ENCODE assay signal across 8 cellular contexts in the genomic region with DNA sequence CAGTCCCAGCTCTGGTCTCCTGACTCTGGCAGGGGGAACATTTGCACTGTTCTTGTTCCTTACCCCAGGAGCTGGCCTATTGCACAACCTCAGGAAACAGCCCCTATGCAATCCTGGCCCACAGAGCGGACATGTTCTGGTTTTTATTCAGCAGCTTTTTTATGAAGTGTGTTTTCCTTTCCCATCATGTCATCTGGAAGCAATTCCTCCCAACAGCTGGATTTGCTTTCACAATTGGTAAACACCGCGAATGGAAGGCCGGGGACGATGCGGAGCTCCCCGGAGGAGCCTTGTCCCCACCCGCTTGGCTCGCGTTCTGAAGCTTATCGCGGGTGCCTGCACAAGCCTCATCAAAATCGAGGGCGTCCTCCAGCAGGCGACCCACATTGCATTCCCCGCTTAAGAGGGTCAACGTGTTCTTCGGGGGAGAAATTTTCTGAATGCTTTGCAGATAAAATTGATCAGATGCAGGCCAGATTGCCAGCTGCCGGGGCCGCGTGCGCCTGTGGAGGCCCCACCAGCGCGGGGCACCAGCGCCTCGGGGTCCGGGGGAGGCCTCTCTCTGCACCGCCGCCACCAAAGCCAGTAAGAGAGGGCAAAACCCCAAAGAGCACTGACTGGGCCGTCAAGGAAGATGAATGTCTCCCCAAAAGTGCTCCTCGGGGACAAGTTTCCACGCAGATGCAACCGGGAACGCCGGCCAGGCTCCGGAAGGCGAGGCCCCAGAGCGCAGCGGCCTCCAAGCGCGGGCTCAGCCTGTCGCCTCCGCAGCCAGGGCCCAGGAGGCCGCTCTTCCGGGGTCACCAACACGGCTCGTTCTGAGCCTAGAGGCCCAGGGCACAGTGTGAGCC.
DNase-seq lines count a peak whose midpoint lies in the region; ATAC-seq and TF ChIP-seq lines count a peak whose summit lies in the region.

No MANE protein-coding gene starts in this region.

- no peak for TF ChIP-seq CTCF in breast epithelium (IDR thresholded peaks at IDR 0.05)
- no peak for TF ChIP-seq CTCF in mammary epithelial cell (conservative IDR thresholded peaks at IDR 0.05 in 1 of 2, IDR thresholded peaks at IDR 0.05 in 1 of 2; ENCODE audit: extremely low read depth in 1 of 2, insufficient read depth in 1 of 2, low read depth in 1 of 2, low read length in 2 of 2)

- H3K36me3 ChIP-seq in breast epithelium (no peaks in the 10 kb centered on the region), mammary epithelial cell (ENCODE audit: insufficient read depth, low read length) (no peaks in the 10 kb centered on the region), ectodermal cell (ENCODE audit: control insufficient read depth, insufficient read depth, low read length) (no peaks in the 10 kb centered on the region), mucosa of stomach (ENCODE audit: control insufficient read depth, insufficient read depth, low read length) (no peaks in the 10 kb centered on the region), aorta (ENCODE audit: control insufficient read depth in 1 of 2, insufficient read depth in 2 of 2, low read length in 1 of 2) (no peaks in the 10 kb centered on the region)

- in situ Hi-C loops in mammary epithelial cell (cut with MboI; ENCODE audit: low sequenced_read_pairs in 2 of 2), result loop anchor here in 1 of 2 donors (10.0 to 25.0 kb wide), 3 partner anchors 51 to 463 kb away; no protein-coding TSS in a partner anchor

- CTCF ChIA-PET in mammary epithelial cell (lab: Charles Lee; ENCODE audit: low non-redundant PET), result no interaction called here

- ATAC-seq in aorta (ENCODE audit: low FRiP score) (peak; percentile 92), GM19328 (IDR thresholded peaks at IDR 0.05; ENCODE audit: unreplicated experiment) (no peak)

- WGBS in mammary epithelial cell (ENCODE audit: low coverage, missing lambda C conversion rate), result 94% methylated on average over 19 of the region's 47 CpGs
- 94 to 95% methylated on average over 47 of the region's 47 CpGs for WGBS in ectodermal cell, 2 experiments
- WGBS in aorta, 2 donors, result 83 to 84% methylated on average over 47 of the region's 47 CpGs

- intact Hi-C loops in breast epithelium (cut with DNase I; ENCODE audit: low total_unique reads) (no loop called here), mammary epithelial cell (cut with micrococcal nuclease) (no loop called here), aorta (cut with DNase I) (no loop called here)

- H3K4me2 ChIP-seq in mammary epithelial cell (ENCODE audit: insufficient read depth, low read depth, low read length), result no peak overlapping the region

- BruUV-seq in mammary epithelial cell (replicated peaks; lab: Mats Ljungman, UMichigan), result no TSS peak

- H3K79me2 ChIP-seq in mammary epithelial cell (ENCODE audit: insufficient read depth, low read length), result no peaks in the 10 kb centered on the region

- dilution Hi-C loops in mammary epithelial cell (cut with HindIII; ENCODE audit: low sequenced_read_pairs), result no loop called here

- DNase-seq in breast epithelium (ENCODE audit: low spot score in 2 of 2), result peak in 1 of 2 donors; percentile 80
- no peak for DNase-seq in mammary epithelial cell
- peak in 1 of 2 donors; percentile 87 for DNase-seq in aorta
- DNase-seq in activated CD8-positive, alpha-beta memory T cell treated with anti-CD3 and anti-CD28 coated beads, Interleukin-2, amount 50 U/mL, for 48 hours, result no peak
- no peak for DNase-seq in GM19240 (ENCODE audit: insufficient read length, low spot score)

- H3K9me3 ChIP-seq in breast epithelium, result no peaks in the 10 kb centered on the region
- H3K9me3 ChIP-seq in mammary epithelial cell (replicated peaks; ENCODE audit: insufficient read depth, low read length), result peaks cover 11% of the 10 kb centered on the region
- no peaks in the 10 kb centered on the region for H3K9me3 ChIP-seq in ectodermal cell (ENCODE audit: control insufficient read depth, low read length)
- no peaks in the 10 kb centered on the region for H3K9me3 ChIP-seq in mucosa of stomach (ENCODE audit: control insufficient read depth, low read length)
- no peaks in the 10 kb centered on the region for H3K9me3 ChIP-seq in aorta (ENCODE audit: control insufficient read depth, low read length)

- H3K27ac ChIP-seq in breast epithelium (peak overlapping the region; percentile 87 to 99), mammary epithelial cell (ENCODE audit: insufficient read depth, low read depth, low read length) (no peak overlapping the region), ectodermal cell (ENCODE audit: insufficient read depth, low read depth, low read length, poor library complexity, severe bottlenecking) (peak overlapping the region; percentile 79), aorta (ENCODE audit: low read depth in 1 of 2, low read length in 2 of 2) (no peak overlapping the region)

- no peak overlapping the region for H2AFZ ChIP-seq in mammary epithelial cell (ENCODE audit: low read depth, low read length)

- H3K9ac ChIP-seq in mammary epithelial cell (ENCODE audit: insufficient read depth, low read length) (no peak overlapping the region), mucosa of stomach (ENCODE audit: low read length) (peak overlapping the region; percentile 16)

- H4K20me1 ChIP-seq in mammary epithelial cell (ENCODE audit: insufficient read depth, low read length), result no peaks in the 10 kb centered on the region

- H3K4me1 ChIP-seq in breast epithelium (peaks cover 0 to 24% of the 10 kb centered on the region in 2 donors), mammary epithelial cell (ENCODE audit: insufficient read depth, low read length) (peaks cover 7% of the 10 kb centered on the region), ectodermal cell (ENCODE audit: control insufficient read depth, insufficient read depth, low read length) (peaks cover 36% of the 10 kb centered on the region), mucosa of stomach (ENCODE audit: control insufficient read depth, insufficient read depth, low read length) (no peaks in the 10 kb centered on the region), aorta (ENCODE audit: control insufficient read depth in 1 of 2, insufficient read depth in 2 of 2, low read length in 2 of 2) (peaks cover 0 to 3% of the 10 kb centered on the region in 2 donors)

- H3K4me3 ChIP-seq in breast epithelium (peak overlapping the region in 1 of 3 donors; percentile 47), mammary epithelial cell (replicated peaks in 1 of 3; ENCODE audit: insufficient read depth in 1 of 3, low read depth in 2 of 3, low read length in 3 of 3) (no peak overlapping the region), ectodermal cell (ENCODE audit: insufficient read depth, low read depth, low read length) (no peak overlapping the region), mucosa of stomach (ENCODE audit: low read length) (no peak overlapping the region), aorta (ENCODE audit: low read length in 2 of 2) (no peak overlapping the region)

- TF ChIP-seq POLR2A in breast epithelium (IDR thresholded peaks at IDR 0.05), result no peak

- H3K27me3 ChIP-seq in breast epithelium (no peaks in the 10 kb centered on the region), mammary epithelial cell (ENCODE audit: insufficient read depth, low read length) (no peaks in the 10 kb centered on the region), ectodermal cell (ENCODE audit: control insufficient read depth, insufficient read depth, low read length, poor library complexity, severe bottlenecking) (no peaks in the 10 kb centered on the region), mucosa of stomach (ENCODE audit: control insufficient read depth, insufficient read depth, low read length) (no peaks in the 10 kb centered on the region), aorta (ENCODE audit: control insufficient read depth in 1 of 2, insufficient read depth in 2 of 2, low read length in 1 of 2) (no peaks in the 10 kb centered on the region)

Comparison
In these comparisons a context has a peak if more than half of its experiments do, and no peak if none do; other contexts are left out.
1. H3K27ac ChIP-seq: peak in breast epithelium (2 of 2) and ectodermal cell (single experiment); none in mammary epithelial cell (single experiment) and aorta (0 of 2).